24 cellular contexts compared by ENCODE assay signal in genomic region chr17:80119839-80120238, GRCh38. TPM values are rescaled to one million over a fixed set of nuclear protein-coding genes. Genes with fewer than 3 reads are reported as not detected.
DNase-seq lines count a peak whose midpoint lies in the region; ATAC-seq and TF ChIP-seq lines count a peak whose summit lies in the region.
"Had no signal": no experiment of that assay in that cellular context is flagged by ENCODE, and none has a peak within 500 bp of the region (broad histone marks: within the 10 kb centered on the region; RNA-seq: fewer than 3 reads in every experiment).

No MANE protein-coding gene starts in this region.

- ATAC-seq in GM21717 (IDR thresholded peaks at IDR 0.05; ENCODE audit: unreplicated experiment), result no peak

- H3K27me3 ChIP-seq in endodermal cell (ENCODE audit: control insufficient read depth, insufficient read depth, low read length, poor library complexity, severe bottlenecking) (no peaks in the 10 kb centered on the region), osteoblast (ENCODE audit: insufficient read depth, low read length) (no peaks in the 10 kb centered on the region)

- no peaks in the 10 kb centered on the region for H3K4me1 Mint-ChIP-seq in activated T-cell treated with anti-CD3 and anti-CD28 coated beads, Interleukin-2, amount 50 U/mL, for 24 hours (ENCODE audit: low read depth)
- peaks cover 11% of the 10 kb centered on the region for H3K4me1 Mint-ChIP-seq in endodermal cell

- WGBS in endodermal cell (ENCODE audit: insufficient coverage in 1 of 2, insufficient read length in 1 of 2), 2 experiments, result 87 to 95% methylated on average over 5 to 8 of the region's 9 CpGs

- no peaks in the 10 kb centered on the region for H3K27me3 Mint-ChIP-seq in activated T-cell treated with anti-CD3 and anti-CD28 coated beads, Interleukin-2, amount 50 U/mL, for 24 hours
- no peaks in the 10 kb centered on the region for H3K27me3 Mint-ChIP-seq in endodermal cell (ENCODE audit: insufficient read depth)

- H3K9me3 Mint-ChIP-seq in activated T-cell treated with anti-CD3 and anti-CD28 coated beads, Interleukin-2, amount 50 U/mL, for 24 hours, result peaks cover 3% of the 10 kb centered on the region
- H3K9me3 Mint-ChIP-seq in endodermal cell, result peaks cover 8% of the 10 kb centered on the region

- no peaks in the 10 kb centered on the region for H4K20me1 ChIP-seq in osteoblast (ENCODE audit: insufficient read depth, low read length)

- no peak overlapping the region for H3K9ac ChIP-seq in endodermal cell (ENCODE audit: extremely low read depth, low read length, poor library complexity, severe bottlenecking)

- H3K4me3 ChIP-seq in endodermal cell (ENCODE audit: low read length) (no peak overlapping the region), osteoblast (ENCODE audit: insufficient read depth, low read length) (no peak overlapping the region)
- H3K4me3 ChIP-seq: PC-9 had no signal

- H3K27ac Mint-ChIP-seq in activated T-cell treated with anti-CD3 and anti-CD28 coated beads, Interleukin-2, amount 50 U/mL, for 24 hours, result no peak overlapping the region
- no peak overlapping the region for H3K27ac Mint-ChIP-seq in endodermal cell
- H3K27ac Mint-ChIP-seq: CD8-positive, alpha-beta memory T cell had no signal

- H3K27ac ChIP-seq in endodermal cell (ENCODE audit: low read depth, low read length) (peak overlapping the region; percentile 36), osteoblast (ENCODE audit: low read depth, low read length) (no peak overlapping the region)
- H3K27ac ChIP-seq: C4-2B, PC-9, RWPE1 had no signal

- no peak overlapping the region for H3K4me2 ChIP-seq in osteoblast (ENCODE audit: insufficient read depth, low read length)
- H3K4me2 ChIP-seq: PC-9 had no signal

- H2AFZ ChIP-seq in osteoblast (ENCODE audit: low read length), result no peak overlapping the region
- H2AFZ ChIP-seq: PC-9 had no signal

- DNase-seq in activated T-cell treated with anti-CD3 and anti-CD28 coated beads, Interleukin-2, amount 50 U/mL, for 24 hours, result peak; percentile 17
- DNase-seq in activated T-cell treated with anti-CD3 and anti-CD28 coated beads for 4 hours, result no peak
- peak; percentile 20 for DNase-seq in GM20000 (ENCODE audit: low spot score)
- DNase-seq in endodermal cell, result no peak
- peak; percentile 44 for DNase-seq in osteoblast (ENCODE audit: insufficient read length, low spot score, missing footprints)
- no peak for DNase-seq in DMS 273 treated with DMSO at 0.1 percent for 48 hours (lab: John Stamatoyannopoulos, UW)
- DNase-seq in ureter (ENCODE audit: low spot score), result no peak
- DNase-seq: 8988T; Calu3; CD8-positive, alpha-beta memory T cell; EL; GF-D8; KBM-7; MM.1S; NCI-H1048; NCI-H1417 treated with DMSO at 0.1 percent for 48 hours; NCI-H187; NCI-H446 treated with DMSO at 0.1 percent for 48 hours; PC-9; SIG-M5 had no signal

- H3K36me3 Mint-ChIP-seq in activated T-cell treated with anti-CD3 and anti-CD28 coated beads, Interleukin-2, amount 50 U/mL, for 24 hours (ENCODE audit: low read depth), result peaks cover 2% of the 10 kb centered on the region
- H3K36me3 Mint-ChIP-seq in endodermal cell (ENCODE audit: low read depth), result peaks cover 9% of the 10 kb centered on the region
- H3K36me3 Mint-ChIP-seq: CD8-positive, alpha-beta memory T cell had no signal

- H3K4me3 Mint-ChIP-seq in activated T-cell treated with anti-CD3 and anti-CD28 coated beads, Interleukin-2, amount 50 U/mL, for 24 hours, result no peak overlapping the region
- no peak overlapping the region for H3K4me3 Mint-ChIP-seq in endodermal cell
- H3K4me3 Mint-ChIP-seq: CD8-positive, alpha-beta memory T cell had no signal

- peaks cover 10% of the 10 kb centered on the region for H3K9me3 ChIP-seq in endodermal cell (ENCODE audit: control insufficient read depth, low read length)
- no peaks in the 10 kb centered on the region for H3K9me3 ChIP-seq in osteoblast (ENCODE audit: low read depth, low read length)

- no peaks in the 10 kb centered on the region for H3K36me3 ChIP-seq in endodermal cell (ENCODE audit: control insufficient read depth, insufficient read depth, low read length)
- no peaks in the 10 kb centered on the region for H3K36me3 ChIP-seq in osteoblast (ENCODE audit: insufficient read depth, low read length)

- peaks cover 6% of the 10 kb centered on the region for H3K4me1 ChIP-seq in endodermal cell (ENCODE audit: control insufficient read depth, insufficient read depth, low read length)
- H3K4me1 ChIP-seq in osteoblast (ENCODE audit: insufficient read depth, low read length), result no peaks in the 10 kb centered on the region

- no peaks in the 10 kb centered on the region for H3K79me2 ChIP-seq in osteoblast (ENCODE audit: insufficient read depth, low read length)

- no peak for TF ChIP-seq CTCF in GM20000 (IDR thresholded peaks at IDR 0.05; ENCODE audit: extremely low read depth, missing control alignments)
- TF ChIP-seq CTCF in endodermal cell (conservative IDR thresholded peaks at IDR 0.05), result no peak
- no peak for TF ChIP-seq CTCF in osteoblast (IDR thresholded peaks at IDR 0.05; ENCODE audit: extremely low read depth, low read depth, low read length)

RNA-seq across cellular contexts. Expression of gene GAA, which starts 18.5 kb away (rescaled TPM):
- total RNA-seq in endodermal cell (10 to 100 TPM; 46.4 to 72.3 TPM), osteoblast (76.7 and 91.3 TPM in 2 replicates), ureter (60.7 TPM)
- 75.1 TPM for polyA plus RNA-seq in endodermal cell (2013, experiment 1 of 2)
- polyA plus RNA-seq in endodermal cell (2013, experiment 2 of 2), result 65.7 TPM

RNA-seq across cellular contexts. Expression of gene EIF4A3, which starts 27.1 kb away (rescaled TPM):
- total RNA-seq in endodermal cell (100 to 1,000 TPM; 107 to 110 TPM), osteoblast (44.5 and 46.3 TPM in 2 replicates), ureter (84.8 TPM)
- polyA plus RNA-seq in endodermal cell (2013, experiment 1 of 2), result 126 TPM
- 123 TPM for polyA plus RNA-seq in endodermal cell (2013, experiment 2 of 2)

RNA-seq across cellular contexts. Expression of gene CARD14, which starts 50.0 kb away (rescaled TPM):
- total RNA-seq in endodermal cell (under 1 TPM in 1 of 2 donors, not detected in 1; 0.31 TPM), osteoblast (not detected in 2 replicates), ureter (19.3 TPM)
- polyA plus RNA-seq in endodermal cell (2013, experiment 1 of 2), result 0.50 TPM
- polyA plus RNA-seq in endodermal cell (2013, experiment 2 of 2), result 0.37 TPM
- total RNA-seq: CD8-positive, alpha-beta memory T cell had no signal
- polyA plus RNA-seq: AG04450; CD8-positive, alpha-beta memory T cell had no signal

Comparison
In these comparisons a context has a peak if more than half of its experiments do, and no peak if none do; other contexts are left out.
1. DNase-seq: peak in activated T-cell treated with anti-CD3 and anti-CD28 coated beads, Interleukin-2, amount 50 U/mL, for 24 hours (single experiment), GM20000 (single experiment) and osteoblast (single experiment); none in activated T-cell treated with anti-CD3 and anti-CD28 coated beads for 4 hours (single experiment), endodermal cell (single experiment), DMS 273 treated with DMSO at 0.1 percent for 48 hours (single experiment) and ureter (single experiment).
2. RNA of gene CARD14, which starts 50.0 kb away (total RNA-seq): 19.3 TPM in ureter (single experiment); 0.31 TPM in endodermal cell and not detected in osteoblast; every median in the first group is over 10 times any median in the second.